Comparison of ENCODE assay signal across 1 cellular context in genomic region chr22:19143212-19143611, GRCh38.
TF ChIP-seq lines count a peak whose summit lies in the region.

No MANE protein-coding gene starts in this region.

TF ChIP-seq in HCT116, 20 proteins besides CTCF, POLR2A, EP300 and RAD21 (continued from another document):
- no peak for TF ChIP-seq ATF3 (IDR thresholded peaks at IDR 0.05)
- TF ChIP-seq EGR1 (IDR thresholded peaks at IDR 0.05; ENCODE audit: low read depth): no peak
- no peak for TF ChIP-seq EZH2 (IDR thresholded peaks at IDR 0.05)
- TF ChIP-seq CEBPB (IDR thresholded peaks at IDR 0.05; ENCODE audit: low read depth): no peak
- no peak for TF ChIP-seq SIN3A (IDR thresholded peaks at IDR 0.05; ENCODE audit: low read depth)
- TF ChIP-seq REST (IDR thresholded peaks at IDR 0.05; ENCODE audit: low read depth): no peak
